In the genomic region with DNA sequence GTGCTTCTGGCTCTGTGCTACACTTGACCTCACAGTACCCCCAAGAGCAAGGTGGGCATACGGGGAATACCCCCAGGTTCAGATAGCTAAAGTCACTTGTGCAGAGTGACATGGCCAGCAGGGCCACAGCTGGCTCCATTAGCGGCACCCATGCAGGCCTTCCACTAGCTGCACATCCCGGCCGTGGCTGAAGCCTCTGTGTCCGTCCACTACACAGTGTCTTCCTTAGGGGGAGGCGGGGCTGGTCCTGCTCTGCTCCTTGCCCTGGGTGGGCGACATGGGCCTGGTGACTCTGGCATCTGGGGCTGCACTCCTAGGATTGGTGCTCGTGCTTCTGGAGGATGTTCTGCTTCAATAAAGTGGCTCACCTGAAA, we compare ENCODE assay signal across 21 cellular contexts.
"Had no signal": no experiment of that assay in that cellular context is flagged by ENCODE, and none has a peak within 500 bp of the region (broad histone marks: within the 10 kb centered on the region; RNA-seq: fewer than 3 reads in every experiment).

No MANE protein-coding gene starts in this region.

- H3K4me3 Mint-ChIP-seq: T-cell had no signal

- H3K4me1 Mint-ChIP-seq: T-cell had no signal

- H3K36me3 Mint-ChIP-seq: T-cell had no signal

- DNase-seq: Karpas-422, KG1, MM.1S, NCI-H1092 treated with DMSO at 0.1 percent for 48 hours, NCI-H1436, NCI-H187, NCI-H2029, NCI-H2081 treated with DMSO at 0.1 percent for 48 hours, NCI-H2171, NCI-H226, NCI-H446, NCI-H524 treated with DMSO at 0.1 percent for 48 hours, NCI-H69, NCI-H774, PC-3, SHP77, SK-N-SH, SW 1271, T-cell had no signal

- H3K9ac ChIP-seq: SK-N-SH had no signal

- H3K27ac Mint-ChIP-seq: T-cell had no signal

- H3K4me2 ChIP-seq: SK-N-SH had no signal

- H3K9me3 ChIP-seq: SK-N-SH had no signal

- H3K9me2 ChIP-seq: SK-N-SH had no signal

- H3K27ac ChIP-seq: RWPE1 had no signal

- ATAC-seq: Panc1, PC-3, T-cell had no signal

- H3K9me3 Mint-ChIP-seq: T-cell had no signal
